ENCODE assay signal across 8 cellular contexts in genomic region chr13:97141564-97142005, GRCh38.
DNase-seq lines count a peak whose midpoint lies in the region; ATAC-seq, FAIRE-seq and TF ChIP-seq lines count a peak whose summit lies in the region.

No MANE protein-coding gene starts in this region.

- peaks cover 3% of the 10 kb centered on the region for H3K27me3 Mint-ChIP-seq in nephron progenitor cell (ENCODE audit: low read depth, poor library complexity)

- H3K4me3 Mint-ChIP-seq in nephron progenitor cell, result peak overlapping the region; percentile 67

- peaks cover 4% of the 10 kb centered on the region for H3K9me3 Mint-ChIP-seq in nephron progenitor cell

- FAIRE-seq in RCC 7860 (lab: Jason Lieb, UNC), result peak; percentile 90

- H3K27ac Mint-ChIP-seq in nephron progenitor cell, result peak overlapping the region; percentile 73

- DNase-seq in GM04503 (ENCODE audit: low read depth) (peak; percentile 46), RCC 7860 (ENCODE audit: low spot score) (peak; percentile 81), epithelial cell of proximal tubule (ENCODE audit: low read depth) (peak; percentile 73), nephron progenitor cell (peak; percentile 11), hippocampal formation (lab: John Stamatoyannopoulos, UW) (no peak), mesenteric fat pad (ENCODE audit: low spot score) (no peak)

- TF ChIP-seq CTCF in epithelial cell of proximal tubule (conservative IDR thresholded peaks at IDR 0.05; ENCODE audit: low read depth, low read length), result no peak
- no peak for TF ChIP-seq CTCF in nephron progenitor cell (IDR thresholded peaks at IDR 0.05)

- ATAC-seq in GM21447 (IDR thresholded peaks at IDR 0.05; ENCODE audit: unreplicated experiment) (peak; percentile 98), HG03565 (IDR thresholded peaks at IDR 0.05; ENCODE audit: unreplicated experiment) (peak; percentile 99)

- H3K36me3 Mint-ChIP-seq in nephron progenitor cell (ENCODE audit: low read depth), result no peaks in the 10 kb centered on the region

- peaks cover 22% of the 10 kb centered on the region for H3K4me1 Mint-ChIP-seq in nephron progenitor cell

- peak overlapping the region; percentile 49 for H3K4me3 ChIP-seq in epithelial cell of proximal tubule (ENCODE audit: low read depth, low read length)

Comparison
In these comparisons a context has a peak if more than half of its experiments do, and no peak if none do; other contexts are left out.
1. DNase-seq: peak in GM04503 (single experiment), RCC 7860 (single experiment), epithelial cell of proximal tubule (single experiment) and nephron progenitor cell (single experiment); none in hippocampal formation (0 of 2) and mesenteric fat pad (single experiment).